In genomic region chr1:182791464-182792179, GRCh38 we compare ENCODE assay signal across 1 cellular context.
TF ChIP-seq lines count a peak whose summit lies in the region.

No MANE protein-coding gene starts in this region.

TF ChIP-seq in K562, 482 proteins besides CTCF, POLR2A, EP300 and RAD21 (continued from another document and continues in another):
- TF ChIP-seq E2F6 (IDR thresholded peaks at IDR 0.05; ENCODE audit: borderline replicate concordance in 1 of 2, extremely low read depth in 1 of 2, insufficient read depth in 1 of 2, insufficient read length in 1 of 2, low read depth in 1 of 2, low read length in 1 of 2, poor library complexity in 1 of 2, severe bottlenecking in 1 of 2) (no peak), ZNF253 (CRISPR knock-in tag; conservative IDR thresholded peaks at IDR 0.05) (no peak), MCM7 (IDR thresholded peaks at IDR 0.05) (no peak), POLR2H (tag; IDR thresholded peaks at IDR 0.05; ENCODE audit: low read depth) (no peak), STAG1 (CRISPR knock-in tag; IDR thresholded peaks at IDR 0.05; ENCODE audit: borderline replicate concordance) (no peak), NCOA1 (IDR thresholded peaks at IDR 0.05; ENCODE audit: low read depth) (peak; percentile 85), MED1 (CRISPR knock-in tag; IDR thresholded peaks at IDR 0.05; ENCODE audit: borderline replicate concordance) (no peak), HDAC6 (IDR thresholded peaks at IDR 0.05; ENCODE audit: low read depth, low read length) (no peak), PHF20 (IDR thresholded peaks at IDR 0.05; ENCODE audit: partially characterized antibody) (no peak), PCBP1 (IDR thresholded peaks at IDR 0.05; ENCODE audit: low read depth, low read length, poor library complexity, severe bottlenecking) (no peak), NR4A1 (CRISPR knock-in tag; IDR thresholded peaks at IDR 0.05) (no peak), NR4A1 (tag; IDR thresholded peaks at IDR 0.05) (peak; percentile 76; the same call in 1 of the 2 replicates), GTF2F1 (IDR thresholded peaks at IDR 0.05; ENCODE audit: low read depth, low read length) (no peak), TCF3 (CRISPR knock-in tag; IDR thresholded peaks at IDR 0.05) (peak; percentile 99), ZKSCAN1 (IDR thresholded peaks at IDR 0.05; ENCODE audit: low read depth, low read length) (0 out of 2 replicates have a peak, but pooled peaks have one; percentile 36), ZNF696 (CRISPR knock-in tag; conservative IDR thresholded peaks at IDR 0.05) (no peak), ZNF133 (CRISPR knock-in tag; IDR thresholded peaks at IDR 0.05) (no peak), SMC3 (conservative IDR thresholded peaks at IDR 0.05; ENCODE audit: insufficient read depth, low read depth, low read length) (no peak), REST (CRISPR knock-in tag; IDR thresholded peaks at IDR 0.05; ENCODE audit: low read depth) (no peak), AFF1 (IDR thresholded peaks at IDR 0.05; ENCODE audit: low read depth in 1 of 2, partially characterized antibody in 2 of 2) (peak in 1 of 2 experiments; percentile 76), CBFA2T3 (IDR thresholded peaks at IDR 0.05) (peak; percentile 99), BRD4 (IDR thresholded peaks at IDR 0.05) (no peak), ZNF140 (CRISPR knock-in tag; IDR thresholded peaks at IDR 0.05) (no peak), ZNF586 (CRISPR knock-in tag; conservative IDR thresholded peaks at IDR 0.05) (no peak), MNT (conservative IDR thresholded peaks at IDR 0.05) (peak in 1 of 2 experiments; percentile 74; a peak in 2 of 4 replicates), ARHGAP35 (IDR thresholded peaks at IDR 0.05; ENCODE audit: partially characterized antibody) (no peak), TCFL5 (CRISPR knock-in tag; conservative IDR thresholded peaks at IDR 0.05) (no peak), NONO (IDR thresholded peaks at IDR 0.05; ENCODE audit: low read depth in 2 of 2, low read length in 1 of 2) (no peak), RBM39 (optimal IDR thresholded peaks at IDR 0.05; ENCODE audit: low read depth, low read length) (no peak), RBM15 (IDR thresholded peaks at IDR 0.05; ENCODE audit: insufficient read depth, low read length) (no peak), SIRT6 (IDR thresholded peaks at IDR 0.05; ENCODE audit: low read depth, low read length) (no peak), E2F5 (CRISPR knock-in tag; IDR thresholded peaks at IDR 0.05) (no peak), SRSF7 (optimal IDR thresholded peaks at IDR 0.05; ENCODE audit: low read depth, low read length) (no peak), U2AF1 (optimal IDR thresholded peaks at IDR 0.05; ENCODE audit: low read depth, low read length) (no peak), ZNF174 (CRISPR knock-in tag; IDR thresholded peaks at IDR 0.05) (no peak; the same call in 1 of the 2 replicates), JUND (IDR thresholded peaks at IDR 0.05; ENCODE audit: borderline replicate concordance, low read depth, low read length) (peak; percentile 87), JUND (tag; IDR thresholded peaks at IDR 0.05; ENCODE audit: borderline replicate concordance, low read depth, low read length) (peak; percentile 82; the same call in 2 of the 3 replicates), HEY1 (CRISPR knock-in tag; IDR thresholded peaks at IDR 0.05; ENCODE audit: borderline replicate concordance) (peak; percentile 94), NFRKB (IDR thresholded peaks at IDR 0.05; ENCODE audit: low read depth) (no peak), CLOCK (CRISPR knock-in tag; IDR thresholded peaks at IDR 0.05; ENCODE audit: borderline replicate concordance) (no peak), JUNB (CRISPR knock-in tag; conservative IDR thresholded peaks at IDR 0.05) (no peak), ZZZ3 (IDR thresholded peaks at IDR 0.05) (peak; percentile 85; the same call in 1 of the 2 replicates), ZNF561 (CRISPR knock-in tag; conservative IDR thresholded peaks at IDR 0.05) (no peak), NFXL1 (CRISPR knock-in tag; IDR thresholded peaks at IDR 0.05) (no peak), ZNF395 (CRISPR knock-in tag; IDR thresholded peaks at IDR 0.05) (peak; percentile 98), UBTF (IDR thresholded peaks at IDR 0.05; ENCODE audit: borderline replicate concordance in 1 of 2, low read depth in 2 of 2, low read length in 2 of 2) (0 out of 4 replicates have a peak, but pooled peaks of 1 of the 2 experiments have one; percentile 25), SP1 (CRISPR knock-in tag; IDR thresholded peaks at IDR 0.05) (peak; percentile 44), SUPT5H (IDR thresholded peaks at IDR 0.05) (no peak), RB1 (IDR thresholded peaks at IDR 0.05; ENCODE audit: low read depth) (no peak), CAMTA2 (CRISPR knock-in tag; conservative IDR thresholded peaks at IDR 0.05) (no peak), ZNF263 (CRISPR knock-in tag; IDR thresholded peaks at IDR 0.05; ENCODE audit: borderline replicate concordance) (no peak)
